15 cellular contexts compared by ENCODE assay signal in the genomic region with DNA sequence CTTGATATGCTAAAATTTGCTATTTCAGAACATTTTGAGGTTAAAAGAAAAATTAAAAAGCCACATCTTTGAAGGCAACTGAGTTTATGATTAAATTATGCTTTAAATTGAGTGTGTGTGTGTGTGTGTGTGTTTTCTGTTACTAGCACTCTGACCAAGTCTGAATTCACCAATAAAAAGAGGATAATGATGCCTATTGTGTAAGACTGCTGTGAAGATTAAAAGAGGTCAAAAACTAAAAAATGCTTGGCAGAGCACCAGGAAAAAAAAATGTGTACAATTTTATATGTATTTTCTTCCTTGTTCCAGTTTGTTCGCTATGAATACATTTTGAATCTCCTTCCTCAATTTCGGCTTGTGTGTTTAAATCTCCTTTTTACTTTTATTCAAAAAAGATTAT.
"Had no signal": no experiment of that assay in that cellular context is flagged by ENCODE, and none has a peak within 500 bp of the region (broad histone marks: within the 10 kb centered on the region; RNA-seq: fewer than 3 reads in every experiment).

No MANE protein-coding gene starts in this region.

- H3K4me3 ChIP-seq: pancreas, uterus had no signal

- H3K4me1 ChIP-seq: pancreas, uterus had no signal

- DNase-seq: activated CD4-positive, alpha-beta T cell treated with anti-CD3 and anti-CD28 coated beads for 36 hours; activated CD8-positive, alpha-beta memory T cell treated with anti-CD3 and anti-CD28 coated beads, Interleukin-2, amount 50 U/mL, for 4 hours; activated CD8-positive, alpha-beta T cell treated with anti-CD3 and anti-CD28 coated beads for 36 hours; activated naive CD4-positive, alpha-beta T cell treated with Interleukin-2 at 50 U/mL for 16 hours; activated naive CD8-positive, alpha-beta T cell treated with anti-CD3 and anti-CD28 coated beads, Interleukin-2, amount 50 U/mL, for 24 hours; central memory CD4-positive, alpha-beta T cell; effector memory CD4-positive, alpha-beta T cell; islet precursor cell; left ventricle myocardium superior; mesenchymal stem cell; pancreas; T-helper 1 cell; uterus; WERI-Rb-1 had no signal

- ATAC-seq: activated CD4-positive, alpha-beta T cell treated with anti-CD3 and anti-CD28 coated beads for 36 hours; activated CD8-positive, alpha-beta T cell treated with anti-CD3 and anti-CD28 coated beads for 36 hours; activated naive CD8-positive, alpha-beta T cell treated with anti-CD3 and anti-CD28 coated beads, Interleukin-2, amount 50 U/mL, for 24 hours; left ventricle myocardium superior; pancreas had no signal

- H3K9me3 ChIP-seq: pancreas, uterus had no signal

- H3K27me3 ChIP-seq: pancreas had no signal

- H3K36me3 ChIP-seq: pancreas, uterus, WERI-Rb-1 had no signal

- H3K27ac ChIP-seq: epithelial cell of prostate, pancreas, uterus, WERI-Rb-1 had no signal
